In the genomic region with DNA sequence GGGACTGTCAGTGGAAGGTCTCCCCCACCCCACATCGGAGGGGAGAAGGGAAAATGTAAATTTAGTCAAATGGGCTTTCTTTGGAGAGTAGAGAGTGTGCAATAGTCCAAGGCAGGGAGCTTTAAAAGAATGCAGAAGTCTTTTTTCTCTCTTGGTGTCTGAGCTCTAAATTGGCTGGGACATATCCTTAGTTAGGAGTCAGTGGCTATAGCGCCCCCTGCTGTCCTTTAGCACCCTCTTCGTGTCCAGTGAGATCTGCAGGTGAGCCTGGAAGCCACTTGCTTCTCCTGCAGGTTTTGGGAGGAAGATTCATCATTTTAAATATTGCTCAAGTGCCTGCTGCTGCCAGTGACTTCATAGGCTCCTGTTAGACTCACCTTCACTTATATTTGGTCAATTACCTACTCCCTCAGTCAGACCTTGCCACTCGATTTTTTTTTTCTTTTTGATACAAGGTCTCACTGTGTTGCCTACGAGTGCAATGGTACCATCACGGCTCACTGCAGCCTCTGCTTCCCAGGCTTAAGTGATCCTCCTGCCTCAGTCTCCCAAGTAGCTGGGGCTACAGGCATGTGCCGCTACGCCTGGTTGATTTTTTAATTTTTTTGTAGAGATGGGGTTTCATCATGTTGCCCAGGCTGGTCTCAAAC, we compare ENCODE assay signal across 8 cellular contexts.
A peak's percentile ranks its signal among the peaks of the same experiment; 100 is the strongest.
DNase-seq lines count a peak whose midpoint lies in the region; ATAC-seq and TF ChIP-seq lines count a peak whose summit lies in the region.

No MANE protein-coding gene starts in this region.

- intact Hi-C loops in HCT116 (cut with micrococcal nuclease) (loop anchor here (1.0 kb wide), 2 partner anchors 209 to 275 kb away; no protein-coding TSS in a partner anchor), dorsolateral prefrontal cortex (cut with DNase I) (loop anchor here (1.0 to 10.0 kb wide), 4 partner anchors 209 to 278 kb away; no protein-coding TSS in a partner anchor)

- H3K4me3 ChIP-seq in BLaER1 treated with 17β-estradiol and CSF1 and Interleukin-3, amounts not matched to agents 10 nM and 100 nM, result no peak overlapping the region
- H3K4me3 ChIP-seq in HCT116 (replicated peaks in 1 of 2; ENCODE audit: low read depth in 1 of 2, low read length in 2 of 2), result no peak overlapping the region
- no peak overlapping the region for H3K4me3 ChIP-seq in dorsolateral prefrontal cortex

- no peaks in the 10 kb centered on the region for H3K79me2 ChIP-seq in HCT116 (ENCODE audit: insufficient read depth, low read length)

- ATAC-seq in HCT116 (peak; percentile 89), GM21367 (IDR thresholded peaks at IDR 0.05; ENCODE audit: unreplicated experiment) (no peak)

- DNase-seq in HCT116 (ENCODE audit: low read depth, low spot score) (peak; percentile 55), NCI-H460 (ENCODE audit: extremely low read depth, low read depth) (peak; percentile 66), dorsolateral prefrontal cortex (peak; percentile 75 to 95 (median 82)), medulla oblongata (ENCODE audit: extremely low spot score) (peak; percentile 95)
- peak; percentile 80 for DNase-seq in activated CD4-positive, alpha-beta T cell treated with anti-CD3 and anti-CD28 coated beads, Interleukin-2, amount 50 U/mL, for 4 hours
- peak; percentile 75 for DNase-seq in stimulated activated CD8-positive, alpha-beta memory T cell treated with anti-CD3 and anti-CD28 coated beads, Interleukin-15, amount 100 ng/mL, for 1 hour (ENCODE audit: low read depth)

- peak; percentile 59 to 86 (median 80); a peak in 5 of 6 replicates for TF ChIP-seq CTCF in HCT116 (IDR thresholded peaks at IDR 0.05 in 2 of 3, conservative IDR thresholded peaks at IDR 0.05 in 1 of 3; ENCODE audit: borderline replicate concordance in 1 of 3, insufficient read depth in 1 of 3, low read depth in 2 of 3, low read length in 2 of 3)
- TF ChIP-seq CTCF in dorsolateral prefrontal cortex (IDR thresholded peaks at IDR 0.05 in 54 of 56, conservative IDR thresholded peaks at IDR 0.05 in 2 of 56; ENCODE audit: low read depth in 1 of 56, partially characterized antibody in 56 of 56), result peak; percentile 62 to 96 (median 89)

- H3K36me3 ChIP-seq in BLaER1 treated with 17β-estradiol and CSF1 and Interleukin-3, amounts not matched to agents 10 nM and 100 nM, result peaks cover 0 to 37% (median 2%) of the 10 kb centered on the region in 11 experiments; a peak in 3 of 22 replicates
- no peaks in the 10 kb centered on the region for H3K36me3 ChIP-seq in HCT116 (ENCODE audit: control insufficient read depth in 1 of 2, insufficient read depth in 2 of 2, low read length in 2 of 2)

- no peaks in the 10 kb centered on the region for H3K27me3 ChIP-seq in BLaER1 treated with 17β-estradiol and CSF1 and Interleukin-3, amounts not matched to agents 10 nM and 100 nM
- peaks cover 31% of the 10 kb centered on the region for H3K27me3 ChIP-seq in HCT116 (ENCODE audit: insufficient read depth, low read length)
- no peaks in the 10 kb centered on the region for H3K27me3 ChIP-seq in dorsolateral prefrontal cortex

- BruUV-seq in HCT116 (replicated peaks; lab: Mats Ljungman, UMichigan), result no TSS peak

- TF ChIP-seq RAD21 in HCT116 (IDR thresholded peaks at IDR 0.05; ENCODE audit: low read depth), result peak; percentile 69

- no peaks in the 10 kb centered on the region for H3K9me2 ChIP-seq in HCT116 (ENCODE audit: insufficient read depth)

- H3K9ac ChIP-seq in BLaER1 treated with 17β-estradiol and CSF1 and Interleukin-3, amounts not matched to agents 10 nM and 100 nM, result 0 out of 22 replicates have a peak overlapping the region, but pooled peaks of 1 of the 11 experiments have one; percentile 6
- no peak overlapping the region for H3K9ac ChIP-seq in HCT116 (ENCODE audit: low read length)

- RAD21 ChIA-PET in HCT116 (lab: Charles Lee; ENCODE audit: low non-redundant PET in 1 of 2, low total read pairs in 2 of 2, uncharacterized antibody in 2 of 2, unreplicated experiment in 2 of 2), result interaction anchor here (0.6 to 0.9 kb wide), 4 partner anchors 133 to 269 kb away, joined by 3 to 5 read pairs (median 3); no protein-coding TSS in a partner anchor

- POLR2A ChIA-PET in HCT116 (lab: Charles Lee), result no interaction called here

- no peaks in the 10 kb centered on the region for H3K9me3 ChIP-seq in BLaER1 treated with 17β-estradiol and CSF1 and Interleukin-3, amounts not matched to agents 10 nM and 100 nM (replicated peaks in 1 of 11)
- no peaks in the 10 kb centered on the region for H3K9me3 ChIP-seq in HCT116 (ENCODE audit: control insufficient read depth in 1 of 2, insufficient read depth in 1 of 2, low read depth in 1 of 2, low read length in 2 of 2)

- no peak for TF ChIP-seq POLR2A in HCT116 (IDR thresholded peaks at IDR 0.05; ENCODE audit: borderline replicate concordance, extremely low read depth, insufficient read depth, insufficient read length)

- H2AFZ ChIP-seq in HCT116 (ENCODE audit: low read depth, low read length, poor library complexity, severe bottlenecking), result no peak overlapping the region

- CTCF ChIA-PET in HCT116 (lab: Charles Lee), result interaction anchor here (0.5 to 2.2 kb wide), 23 partner anchors 9 to 692 kb away, joined by 3 to 33 read pairs (median 4); no protein-coding TSS in a partner anchor

- peak overlapping the region in 9 of 11 experiments; percentile 1 to 77 (median 63); a peak in 14 of 22 replicates for H3K4me2 ChIP-seq in BLaER1 treated with 17β-estradiol and CSF1 and Interleukin-3, amounts not matched to agents 10 nM and 100 nM
- no peak overlapping the region for H3K4me2 ChIP-seq in HCT116 (ENCODE audit: low read length)

- peaks cover 0 to 59% (median 0%) of the 10 kb centered on the region in 11 experiments; a peak in 4 of 22 replicates for H4K20me1 ChIP-seq in BLaER1 treated with 17β-estradiol and CSF1 and Interleukin-3, amounts not matched to agents 10 nM and 100 nM
- H4K20me1 ChIP-seq in HCT116 (ENCODE audit: insufficient read depth), result no peaks in the 10 kb centered on the region

- peak overlapping the region in 3 of 11 experiments; percentile 37 to 62 (median 43); a peak in 6 of 22 replicates for H3K27ac ChIP-seq in BLaER1 treated with 17β-estradiol and CSF1 and Interleukin-3, amounts not matched to agents 10 nM and 100 nM
- H3K27ac ChIP-seq in HCT116 (ENCODE audit: low read depth, low read length) (no peak overlapping the region), dorsolateral prefrontal cortex (peak overlapping the region in 9 of 59 donors; percentile 5 to 69 (median 26))

- peaks cover 41 to 94% (median 70%) of the 10 kb centered on the region in 10 experiments for H3K4me1 ChIP-seq in BLaER1 treated with 17β-estradiol and CSF1 and Interleukin-3, amounts not matched to agents 10 nM and 100 nM
- H3K4me1 ChIP-seq in HCT116 (ENCODE audit: control insufficient read depth in 1 of 2, insufficient read depth in 2 of 2, low read length in 2 of 2), result no peaks in the 10 kb centered on the region

TF ChIP-seq in HCT116, 20 proteins besides CTCF, POLR2A, EP300 and RAD21 (continues in another document):
- TF ChIP-seq SP1 (IDR thresholded peaks at IDR 0.05; ENCODE audit: low read depth) (no peak), JUND (IDR thresholded peaks at IDR 0.05) (no peak), CBX3 (IDR thresholded peaks at IDR 0.05; ENCODE audit: low read depth) (no peak), YY1 (IDR thresholded peaks at IDR 0.05; ENCODE audit: extremely low read depth, insufficient replicate concordance, low read depth, low read length) (no peak), EGR1 (IDR thresholded peaks at IDR 0.05; ENCODE audit: low read depth) (no peak), EZH2 (IDR thresholded peaks at IDR 0.05) (no peak), POLR2AphosphoS5 (IDR thresholded peaks at IDR 0.05; ENCODE audit: low read depth, low read length) (no peak), TCF7L2 (IDR thresholded peaks at IDR 0.05; ENCODE audit: borderline replicate concordance, extremely low read depth, insufficient read depth, insufficient read length) (no peak)
- TF ChIP-seq, protein P1, sequence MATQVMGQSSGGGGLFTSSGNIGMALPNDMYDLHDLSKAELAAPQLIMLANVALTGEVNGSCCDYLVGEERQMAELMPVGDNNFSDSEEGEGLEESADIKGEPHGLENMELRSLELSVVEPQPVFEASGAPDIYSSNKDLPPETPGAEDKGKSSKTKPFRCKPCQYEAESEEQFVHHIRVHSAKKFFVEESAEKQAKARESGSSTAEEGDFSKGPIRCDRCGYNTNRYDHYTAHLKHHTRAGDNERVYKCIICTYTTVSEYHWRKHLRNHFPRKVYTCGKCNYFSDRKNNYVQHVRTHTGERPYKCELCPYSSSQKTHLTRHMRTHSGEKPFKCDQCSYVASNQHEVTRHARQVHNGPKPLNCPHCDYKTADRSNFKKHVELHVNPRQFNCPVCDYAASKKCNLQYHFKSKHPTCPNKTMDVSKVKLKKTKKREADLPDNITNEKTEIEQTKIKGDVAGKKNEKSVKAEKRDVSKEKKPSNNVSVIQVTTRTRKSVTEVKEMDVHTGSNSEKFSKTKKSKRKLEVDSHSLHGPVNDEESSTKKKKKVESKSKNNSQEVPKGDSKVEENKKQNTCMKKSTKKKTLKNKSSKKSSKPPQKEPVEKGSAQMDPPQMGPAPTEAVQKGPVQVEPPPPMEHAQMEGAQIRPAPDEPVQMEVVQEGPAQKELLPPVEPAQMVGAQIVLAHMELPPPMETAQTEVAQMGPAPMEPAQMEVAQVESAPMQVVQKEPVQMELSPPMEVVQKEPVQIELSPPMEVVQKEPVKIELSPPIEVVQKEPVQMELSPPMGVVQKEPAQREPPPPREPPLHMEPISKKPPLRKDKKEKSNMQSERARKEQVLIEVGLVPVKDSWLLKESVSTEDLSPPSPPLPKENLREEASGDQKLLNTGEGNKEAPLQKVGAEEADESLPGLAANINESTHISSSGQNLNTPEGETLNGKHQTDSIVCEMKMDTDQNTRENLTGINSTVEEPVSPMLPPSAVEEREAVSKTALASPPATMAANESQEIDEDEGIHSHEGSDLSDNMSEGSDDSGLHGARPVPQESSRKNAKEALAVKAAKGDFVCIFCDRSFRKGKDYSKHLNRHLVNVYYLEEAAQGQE (IDR thresholded peaks at IDR 0.05; ENCODE audit: low read depth), result no peak
- TF ChIP-seq, protein P2, sequence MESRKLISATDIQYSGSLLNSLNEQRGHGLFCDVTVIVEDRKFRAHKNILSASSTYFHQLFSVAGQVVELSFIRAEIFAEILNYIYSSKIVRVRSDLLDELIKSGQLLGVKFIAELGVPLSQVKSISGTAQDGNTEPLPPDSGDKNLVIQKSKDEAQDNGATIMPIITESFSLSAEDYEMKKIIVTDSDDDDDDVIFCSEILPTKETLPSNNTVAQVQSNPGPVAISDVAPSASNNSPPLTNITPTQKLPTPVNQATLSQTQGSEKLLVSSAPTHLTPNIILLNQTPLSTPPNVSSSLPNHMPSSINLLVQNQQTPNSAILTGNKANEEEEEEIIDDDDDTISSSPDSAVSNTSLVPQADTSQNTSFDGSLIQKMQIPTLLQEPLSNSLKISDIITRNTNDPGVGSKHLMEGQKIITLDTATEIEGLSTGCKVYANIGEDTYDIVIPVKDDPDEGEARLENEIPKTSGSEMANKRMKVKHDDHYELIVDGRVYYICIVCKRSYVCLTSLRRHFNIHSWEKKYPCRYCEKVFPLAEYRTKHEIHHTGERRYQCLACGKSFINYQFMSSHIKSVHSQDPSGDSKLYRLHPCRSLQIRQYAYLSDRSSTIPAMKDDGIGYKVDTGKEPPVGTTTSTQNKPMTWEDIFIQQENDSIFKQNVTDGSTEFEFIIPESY (IDR thresholded peaks at IDR 0.05; ENCODE audit: extremely low read depth, insufficient replicate concordance, low read length), result no peak
